15 cellular contexts compared by ENCODE assay signal in the genomic region with DNA sequence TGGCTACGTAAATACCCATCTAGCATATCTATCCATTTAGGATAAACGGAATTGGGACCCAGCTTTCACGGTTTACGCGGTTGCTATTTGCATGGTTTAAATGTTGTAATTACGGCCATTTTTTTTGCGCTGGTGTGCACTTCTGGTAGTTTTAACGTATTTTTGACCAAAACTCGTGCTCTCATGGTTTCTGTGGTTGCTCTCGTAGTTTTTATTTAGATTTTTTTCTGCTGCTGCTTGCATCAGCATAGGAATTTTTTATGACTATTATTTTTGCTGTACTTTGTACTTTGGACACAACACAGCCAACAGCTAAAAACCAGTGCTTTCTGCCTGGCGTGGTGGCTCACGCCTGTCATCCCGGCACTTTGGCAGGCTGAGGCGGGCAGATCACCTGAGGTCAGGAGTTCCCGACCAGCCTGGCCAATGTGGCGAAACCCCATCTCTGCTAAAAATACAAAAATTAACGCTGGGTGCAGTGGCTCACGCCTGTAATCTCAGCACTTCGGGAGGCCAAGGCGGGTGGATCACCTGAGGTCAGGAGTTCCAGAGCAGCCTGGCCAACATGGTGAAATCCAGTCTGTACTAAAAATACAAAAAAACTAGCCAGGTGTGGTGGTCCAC. TPM values are rescaled to one million over a fixed set of nuclear protein-coding genes. Genes with fewer than 3 reads are reported as not detected.
DNase-seq lines count a peak whose midpoint lies in the region; ATAC-seq and TF ChIP-seq lines count a peak whose summit lies in the region.
"Had no signal": no experiment of that assay in that cellular context is flagged by ENCODE, and none has a peak within 500 bp of the region (broad histone marks: within the 10 kb centered on the region; RNA-seq: fewer than 3 reads in every experiment).

No MANE protein-coding gene starts in this region.

- H3K27ac Mint-ChIP-seq in activated CD8-positive, alpha-beta memory T cell treated with anti-CD3 and anti-CD28 coated beads, Interleukin-2, amount 10 ng/mL, durations not matched to agents 7 days and 5 days, result peak overlapping the region; percentile 49
- H3K27ac Mint-ChIP-seq: H9 had no signal

- H3K4me3 Mint-ChIP-seq in activated CD8-positive, alpha-beta memory T cell treated with anti-CD3 and anti-CD28 coated beads, Interleukin-2, amount 10 ng/mL, durations not matched to agents 7 days and 5 days, result peak overlapping the region; percentile 48
- H3K4me3 Mint-ChIP-seq: H9 had no signal

- H3K4me3 ChIP-seq in coronary artery (peak overlapping the region; percentile 54), thoracic aorta (peak overlapping the region; percentile 44), uterus (no peak overlapping the region)
- H3K4me3 ChIP-seq: pancreas had no signal

- H3K9me3 ChIP-seq in thoracic aorta (no peaks in the 10 kb centered on the region), uterus (no peaks in the 10 kb centered on the region)
- H3K9me3 ChIP-seq: pancreas, tibial nerve had no signal

- H3K4me1 ChIP-seq in thoracic aorta (ENCODE audit: control insufficient read depth in 1 of 2, low read depth in 2 of 2) (peaks cover 0 to 6% of the 10 kb centered on the region in 2 donors), uterus (no peaks in the 10 kb centered on the region)
- H3K4me1 ChIP-seq: pancreas, tibial nerve had no signal

- H3K36me3 Mint-ChIP-seq in activated CD8-positive, alpha-beta memory T cell treated with anti-CD3 and anti-CD28 coated beads, Interleukin-2, amount 10 ng/mL, durations not matched to agents 7 days and 5 days, result no peaks in the 10 kb centered on the region

- no peaks in the 10 kb centered on the region for H3K9me3 Mint-ChIP-seq in activated CD8-positive, alpha-beta memory T cell treated with anti-CD3 and anti-CD28 coated beads, Interleukin-2, amount 10 ng/mL, durations not matched to agents 7 days and 5 days (ENCODE audit: low read depth)
- H3K9me3 Mint-ChIP-seq: H9 had no signal

- intact Hi-C loops in uterus (cut with DNase I; ENCODE audit: low total_unique reads), result no loop called here

- DNase-seq in activated CD8-positive, alpha-beta memory T cell treated with anti-CD3 and anti-CD28 coated beads, Interleukin-2, amount 10 ng/mL, durations not matched to agents 7 days and 5 days, result no peak
- DNase-seq in activated CD8-positive, alpha-beta memory T cell treated with anti-CD3 and anti-CD28 coated beads for 24 hours, result no peak
- DNase-seq in NOMO-1 treated with DMSO at 0.1 percent for 48 hours (lab: John Stamatoyannopoulos, UW; ENCODE audit: unreplicated experiment), result peak; percentile 86
- DNase-seq in coronary artery (ENCODE audit: low spot score), result no peak
- no peak for DNase-seq in thoracic aorta (ENCODE audit: low spot score)
- no peak for DNase-seq in OCI-M1 (lab: John Stamatoyannopoulos, UW)
- DNase-seq in uterus, result no peak
- no peak for DNase-seq in mesenteric fat pad (ENCODE audit: low spot score)
- DNase-seq: 8988T; central memory CD4-positive, alpha-beta T cell; H9; NCI-H1092; NK-92 treated with Interleukin-12 subunit alpha and Interleukin-12 subunit beta, amount 100 ng/mL, for 24 hours; pancreas had no signal

- TF ChIP-seq CTCF in coronary artery (IDR thresholded peaks at IDR 0.05) (no peak), thoracic aorta (IDR thresholded peaks at IDR 0.05) (no peak), uterus (IDR thresholded peaks at IDR 0.05) (no peak)

- ATAC-seq in activated CD8-positive, alpha-beta memory T cell treated with anti-CD3 and anti-CD28 coated beads, Interleukin-2, amount 10 ng/mL, durations not matched to agents 7 days and 5 days, result peak; percentile 10
- no peak for ATAC-seq in thoracic aorta (ENCODE audit: insufficient number of reproducible peaks, low FRiP score, low read depth)

- H3K27me3 Mint-ChIP-seq in activated CD8-positive, alpha-beta memory T cell treated with anti-CD3 and anti-CD28 coated beads, Interleukin-2, amount 10 ng/mL, durations not matched to agents 7 days and 5 days, result peaks cover 17% of the 10 kb centered on the region

- peaks cover 19% of the 10 kb centered on the region for H3K4me1 Mint-ChIP-seq in activated CD8-positive, alpha-beta memory T cell treated with anti-CD3 and anti-CD28 coated beads, Interleukin-2, amount 10 ng/mL, durations not matched to agents 7 days and 5 days
- H3K4me1 Mint-ChIP-seq: H9 had no signal

- H3K36me3 ChIP-seq in thoracic aorta (no peaks in the 10 kb centered on the region), uterus (no peaks in the 10 kb centered on the region)
- H3K36me3 ChIP-seq: pancreas, tibial nerve had no signal

- H3K27me3 ChIP-seq in thoracic aorta (replicated peaks; ENCODE audit: insufficient read depth) (no peaks in the 10 kb centered on the region), uterus (no peaks in the 10 kb centered on the region)
- H3K27me3 ChIP-seq: pancreas had no signal

- H3K27ac ChIP-seq in coronary artery, result peak overlapping the region in 1 of 2 donors; percentile 43
- H3K27ac ChIP-seq in thoracic aorta, result peak overlapping the region in 1 of 2 donors; percentile 1
- H3K27ac ChIP-seq in uterus, result no peak overlapping the region
- H3K27ac ChIP-seq: pancreas had no signal

- no peak for TF ChIP-seq POLR2A in uterus (IDR thresholded peaks at IDR 0.05)

- CTCF ChIA-PET in activated CD8-positive, alpha-beta memory T cell treated with anti-CD3 and anti-CD28 coated beads, Interleukin-2, amount 10 ng/mL, durations not matched to agents 7 days and 5 days (lab: Charles Lee), result interaction anchor here (1.2 to 4.7 kb wide), 6 partner anchors 14 to 219 kb away, joined by 3 to 22 read pairs (median 8); a partner anchor contains a TSS

RNA-seq across cellular contexts. Expression of a gene that starts 32.6 kb away (rescaled TPM):
- total RNA-seq in activated CD8-positive, alpha-beta memory T cell treated with anti-CD3 and anti-CD28 coated beads, Interleukin-2, amount 10 ng/mL, durations not matched to agents 7 days and 5 days, result 10 to 100 TPM; 66.4 to 91.9 TPM
- total RNA-seq in thoracic aorta, result 10 to 100 TPM; 19.4 to 23.4 TPM
- 10 to 100 TPM in 3 of 4 donors, 1 to 10 TPM in 1; 6.5 to 53.8 (median 31.9) TPM for total RNA-seq in uterus
- 80.3 TPM for total RNA-seq in mesenteric fat pad

RNA-seq across cellular contexts. Expression of a gene that starts 34.7 kb away (rescaled TPM):
- total RNA-seq in activated CD8-positive, alpha-beta memory T cell treated with anti-CD3 and anti-CD28 coated beads, Interleukin-2, amount 10 ng/mL, durations not matched to agents 7 days and 5 days, result not detected
- total RNA-seq in thoracic aorta, result under 1 TPM; 0.42 to 0.54 TPM
- total RNA-seq in uterus, result under 1 TPM in 1 of 4 donors, not detected in 3; 0.69 TPM
- total RNA-seq in mesenteric fat pad, result not detected
- total RNA-seq: tibial nerve had no signal

Comparison
In these comparisons a context has a peak if more than half of its experiments do, and no peak if none do; other contexts are left out.
1. H3K4me3 ChIP-seq: peak in coronary artery (single experiment) and thoracic aorta (single experiment); none in uterus (0 of 2).